8 cellular contexts compared by ENCODE assay signal in the genomic region with DNA sequence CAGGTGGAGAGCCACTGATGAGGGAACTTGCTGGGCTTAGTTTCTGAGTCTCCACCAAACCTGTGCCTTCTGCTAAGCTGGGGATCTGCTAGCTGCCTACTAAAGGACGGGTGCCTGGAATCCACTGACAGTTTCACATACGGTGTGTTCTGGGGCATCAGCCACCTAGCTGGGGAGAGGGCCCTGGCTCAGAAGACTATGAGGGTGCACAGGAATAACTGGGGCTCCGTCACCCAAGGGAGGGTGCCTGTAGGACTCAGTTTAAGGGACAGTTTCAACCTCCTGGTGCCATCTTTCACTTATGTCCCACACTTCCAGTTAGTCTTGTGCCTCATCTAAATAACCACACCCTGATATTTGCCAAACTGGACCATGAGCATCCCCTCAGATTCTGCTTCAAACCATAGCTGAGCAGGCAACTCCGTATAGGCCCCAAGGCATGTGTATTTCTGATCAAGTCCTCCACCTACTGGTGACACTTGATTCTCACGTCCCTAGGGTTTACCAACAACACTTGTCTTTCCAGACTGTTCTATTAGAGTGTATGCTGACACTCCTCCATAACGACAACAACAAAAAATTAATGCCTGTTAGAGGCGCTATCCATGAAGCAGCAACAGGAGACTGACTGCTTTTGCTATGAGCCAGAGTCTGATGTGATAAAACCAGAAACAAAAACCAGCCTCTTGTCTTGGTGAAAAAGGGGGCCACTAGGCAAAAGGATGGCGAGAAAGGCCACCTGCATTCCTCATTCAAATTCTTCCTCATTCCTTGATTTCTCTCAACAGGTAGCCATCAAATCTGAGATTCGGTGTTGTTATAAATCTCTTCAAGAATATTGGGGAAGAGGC. TPM values are rescaled to one million over a fixed set of nuclear protein-coding genes. Genes with fewer than 3 reads are reported as not detected.
A peak's percentile ranks its signal among the peaks of the same experiment; 100 is the strongest.
DNase-seq lines count a peak whose midpoint lies in the region; ATAC-seq, FAIRE-seq and TF ChIP-seq lines count a peak whose summit lies in the region.

No MANE protein-coding gene starts in this region.

- CTCF ChIA-PET in SK-N-SH (lab: Yijun Ruan, JAX) = interaction anchor here (0.6 to 2.5 kb wide), 18 partner anchors 11 to 193 kb away, joined by 3 to 9 read pairs (median 4); partner anchors contain the start of gene PAXBP1

- no peak for TF ChIP-seq EP300 in SK-N-SH (IDR thresholded peaks at IDR 0.05; ENCODE audit: borderline replicate concordance in 1 of 2, low read depth in 1 of 2, low read length in 1 of 2)

- peak; percentile 75 for TF ChIP-seq RAD21 in SK-N-SH (IDR thresholded peaks at IDR 0.05; ENCODE audit: low read length)

- 30% methylated on average over 9 of the region's 9 CpGs for WGBS in SK-N-SH (ENCODE audit: low lambda C conversion rate)

- no peak overlapping the region for H3K4me2 ChIP-seq in SK-N-SH

- peaks cover 1% of the 10 kb centered on the region; the same call in 1 of the 2 replicates for H3K27me3 ChIP-seq in SK-N-SH (ENCODE audit: insufficient read depth)
- H3K27me3 ChIP-seq in left lung = no peaks in the 10 kb centered on the region
- H3K27me3 ChIP-seq in thoracic aorta (replicated peaks; ENCODE audit: insufficient read depth) = no peaks in the 10 kb centered on the region

- FAIRE-seq in GM12892 (lab: Jason Lieb, UNC) = peak; percentile 95

- ATAC-seq in left lung (peak; percentile 97), thoracic aorta (ENCODE audit: insufficient number of reproducible peaks, low FRiP score, low read depth) (no peak)

- no peak overlapping the region for H3K9ac ChIP-seq in SK-N-SH

- POLR2A ChIA-PET in SK-N-SH (lab: Yijun Ruan, JAX) = no interaction called here

- H3K9me3 ChIP-seq in SK-N-SH (no peaks in the 10 kb centered on the region), left lung (no peaks in the 10 kb centered on the region), thoracic aorta (no peaks in the 10 kb centered on the region)

- no peaks in the 10 kb centered on the region for H3F3A ChIP-seq in SK-N-SH (replicated peaks; ENCODE audit: insufficient read depth)

- H3K79me2 ChIP-seq in SK-N-SH (ENCODE audit: insufficient read depth) = no peaks in the 10 kb centered on the region

- H2AFZ ChIP-seq in SK-N-SH (ENCODE audit: low read depth) = no peak overlapping the region

- peak; percentile 51 to 63 for DNase-seq in AML-193 (lab: John Stamatoyannopoulos, UW)
- DNase-seq in GM12892 (ENCODE audit: insufficient read length) = peak; percentile 27
- DNase-seq in MV-4-11 (lab: John Stamatoyannopoulos, UW) = peak; percentile 73
- peak; percentile 49 for DNase-seq in SK-N-SH
- DNase-seq in cerebellar cortex (ENCODE audit: low spot score) = peak; percentile 56
- no peak for DNase-seq in left lung
- DNase-seq in thoracic aorta (ENCODE audit: low spot score) = no peak
- no peak for DNase-seq in epidermal melanocyte (ENCODE audit: insufficient read length, low spot score)

- H3K36me3 ChIP-seq in SK-N-SH (replicated peaks in 1 of 2; ENCODE audit: control insufficient read depth in 1 of 2, insufficient read depth in 2 of 2, low read length in 1 of 2) (no peaks in the 10 kb centered on the region), left lung (no peaks in the 10 kb centered on the region), thoracic aorta (no peaks in the 10 kb centered on the region)

- no peak overlapping the region for H3K27ac ChIP-seq in SK-N-SH (ENCODE audit: low read depth in 2 of 2, low read length in 1 of 2)
- H3K27ac ChIP-seq in left lung = no peak overlapping the region
- H3K27ac ChIP-seq in thoracic aorta = no peak overlapping the region

- intact Hi-C loops in left lung (cut with DNase I) = no loop called here

- no peaks in the 10 kb centered on the region for H4K20me1 ChIP-seq in SK-N-SH (ENCODE audit: insufficient read depth)

- H3K4me3 ChIP-seq in SK-N-SH (ENCODE audit: low read depth in 2 of 2, low read length in 1 of 2) (no peak overlapping the region), left lung (no peak overlapping the region), thoracic aorta (no peak overlapping the region)

- H3K4me1 ChIP-seq in SK-N-SH (ENCODE audit: control insufficient read depth in 1 of 2, insufficient read depth in 2 of 2, low read depth in 1 of 2, low read length in 1 of 2) = no peaks in the 10 kb centered on the region
- H3K4me1 ChIP-seq in left lung = no peaks in the 10 kb centered on the region
- no peaks in the 10 kb centered on the region for H3K4me1 ChIP-seq in thoracic aorta (ENCODE audit: control insufficient read depth in 1 of 2, low read depth in 2 of 2)

- no peaks in the 10 kb centered on the region for H3K9me2 ChIP-seq in SK-N-SH

- TF ChIP-seq CTCF in SK-N-SH (IDR thresholded peaks at IDR 0.05) = peak; percentile 63
- peak; percentile 49 to 54 for TF ChIP-seq CTCF in left lung (IDR thresholded peaks at IDR 0.05)
- TF ChIP-seq CTCF in thoracic aorta (IDR thresholded peaks at IDR 0.05) = peak; percentile 35

- TF ChIP-seq POLR2A in GM12892 (IDR thresholded peaks at IDR 0.05; ENCODE audit: low read depth, low read length) = no peak

TF ChIP-seq in SK-N-SH, 30 proteins besides CTCF, POLR2A, EP300 and RAD21:
- TF ChIP-seq USF1 (IDR thresholded peaks at IDR 0.05; ENCODE audit: borderline replicate concordance, low read depth) (no peak), USF2 (IDR thresholded peaks at IDR 0.05; ENCODE audit: borderline replicate concordance, low read depth, low read length) (no peak), MEF2A (IDR thresholded peaks at IDR 0.05; ENCODE audit: borderline replicate concordance, low read depth) (no peak), EZH2phosphoT487 (IDR thresholded peaks at IDR 0.05; ENCODE audit: borderline replicate concordance, low read depth) (no peak), SMC3 (IDR thresholded peaks at IDR 0.05; ENCODE audit: low read depth, low read length) (peak; percentile 69)

RNA-seq across cellular contexts. Expression of gene PAXBP1, which starts 55.0 kb away (rescaled TPM):
- 32.7 TPM for polyA plus RNA-seq in GM12892 (2012; ENCODE audit: missing spikeins)
- 9.4 and 11.6 TPM in 2 replicates for polyA plus RNA-seq in SK-N-SH (2012; rRNA removed)
- 5.7 and 6.7 TPM in 2 replicates for polyA plus RNA-seq in SK-N-SH (2012; cell fraction: cytosol; rRNA removed)
- polyA plus RNA-seq in SK-N-SH (2012; cell fraction: nucleus; rRNA removed) = 27.7 and 55.9 TPM in 2 replicates
- total RNA-seq in left lung = 10 to 100 TPM; 22.9 to 27.6 TPM
- total RNA-seq in thoracic aorta = 10 to 100 TPM; 37.6 to 81.4 TPM

Comparison
In these comparisons a context has a peak if more than half of its experiments do, and no peak if none do; other contexts are left out.
1. DNase-seq: peak in AML-193 (2 of 2), GM12892 (single experiment), MV-4-11 (single experiment), SK-N-SH (single experiment) and cerebellar cortex (single experiment); none in left lung (0 of 2), thoracic aorta (single experiment) and epidermal melanocyte (single experiment).
2. Peak in every context shown above with its lines, with median percentiles within 50 percentile points of each other: CTCF ChIP-seq.